8 cellular contexts compared by ENCODE assay signal in genomic region chr17:72560303-72561247, GRCh38.
DNase-seq lines count a peak whose midpoint lies in the region; ATAC-seq and TF ChIP-seq lines count a peak whose summit lies in the region.

No MANE protein-coding gene starts in this region.

- H3K79me2 ChIP-seq in PC-3 (ENCODE audit: low read length) = peaks cover 93% of the 10 kb centered on the region

- H3K4me1 Mint-ChIP-seq in CD4-positive, CD25-positive, alpha-beta regulatory T cell = no peaks in the 10 kb centered on the region
- H3K4me1 Mint-ChIP-seq in activated T-helper 1 cell treated with anti-CD3 and anti-CD28 coated beads, Interleukin-12 subunit alpha, Interleukin-12 subunit beta, Interleukin-2, Interleukin-4 antibody, amounts not matched to agents 30 ng/mL and 10 ng/mL and 1 ng/mL, durations not matched to agents 14 hours and 24 hours and 36 hours (ENCODE audit: low read depth) = no peaks in the 10 kb centered on the region
- peaks cover 4% of the 10 kb centered on the region for H3K4me1 Mint-ChIP-seq in osteocyte (ENCODE audit: unreplicated experiment)

- H3K27ac Mint-ChIP-seq in CD4-positive, CD25-positive, alpha-beta regulatory T cell = no peak overlapping the region
- H3K27ac Mint-ChIP-seq in activated T-helper 1 cell treated with anti-CD3 and anti-CD28 coated beads, Interleukin-12 subunit alpha, Interleukin-12 subunit beta, Interleukin-2, Interleukin-4 antibody, amounts not matched to agents 30 ng/mL and 10 ng/mL and 1 ng/mL, durations not matched to agents 14 hours and 24 hours and 36 hours = no peak overlapping the region
- no peak overlapping the region for H3K27ac Mint-ChIP-seq in osteocyte (ENCODE audit: unreplicated experiment)

- DNase-seq in CD4-positive, CD25-positive, alpha-beta regulatory T cell = peak; percentile 17 to 59 (median 38)
- DNase-seq in KG1 (lab: John Stamatoyannopoulos, UW) (peak; percentile 11), PC-3 (peak; percentile 92), fibroblast of villous mesenchyme (ENCODE audit: low read depth) (peak; percentile 52), osteocyte (ENCODE audit: extremely low spot score, unreplicated experiment) (no peak), GOT3 (lab: John Stamatoyannopoulos, UW) (no peak)
- DNase-seq in activated T-helper 1 cell treated with anti-CD3 and anti-CD28 coated beads, Interleukin-12 subunit alpha, Interleukin-12 subunit beta, Interleukin-2, Interleukin-4 antibody, amounts not matched to agents 30 ng/mL and 10 ng/mL and 1 ng/mL, durations not matched to agents 14 hours and 24 hours and 36 hours (ENCODE audit: low spot score) = peak; percentile 14

- H3K36me3 Mint-ChIP-seq in CD4-positive, CD25-positive, alpha-beta regulatory T cell = no peaks in the 10 kb centered on the region
- no peaks in the 10 kb centered on the region for H3K36me3 Mint-ChIP-seq in activated T-helper 1 cell treated with anti-CD3 and anti-CD28 coated beads, Interleukin-12 subunit alpha, Interleukin-12 subunit beta, Interleukin-2, Interleukin-4 antibody, amounts not matched to agents 30 ng/mL and 10 ng/mL and 1 ng/mL, durations not matched to agents 14 hours and 24 hours and 36 hours (ENCODE audit: low read depth)
- no peaks in the 10 kb centered on the region for H3K36me3 Mint-ChIP-seq in osteocyte (ENCODE audit: unreplicated experiment)

- H3K27me3 Mint-ChIP-seq in CD4-positive, CD25-positive, alpha-beta regulatory T cell = no peaks in the 10 kb centered on the region
- H3K27me3 Mint-ChIP-seq in activated T-helper 1 cell treated with anti-CD3 and anti-CD28 coated beads, Interleukin-12 subunit alpha, Interleukin-12 subunit beta, Interleukin-2, Interleukin-4 antibody, amounts not matched to agents 30 ng/mL and 10 ng/mL and 1 ng/mL, durations not matched to agents 14 hours and 24 hours and 36 hours (ENCODE audit: insufficient read depth) = peaks cover 6% of the 10 kb centered on the region
- H3K27me3 Mint-ChIP-seq in osteocyte (ENCODE audit: unreplicated experiment) = no peaks in the 10 kb centered on the region

- intact Hi-C loops in PC-3 (cut with micrococcal nuclease) = loop anchor here (1.0 to 2.0 kb wide), 6 partner anchors 28 to 629 kb away; no protein-coding TSS in a partner anchor
- intact Hi-C loops in activated T-helper 1 cell treated with anti-CD3 and anti-CD28 coated beads, Interleukin-12 subunit alpha, Interleukin-12 subunit beta, Interleukin-2, Interleukin-4 antibody, amounts not matched to agents 30 ng/mL and 10 ng/mL and 1 ng/mL, durations not matched to agents 14 hours and 24 hours and 36 hours (cut with micrococcal nuclease) = loop anchor here (1.0 to 2.0 kb wide), 3 partner anchors 426 to 810 kb away; partner anchors contain the start of gene COG1

- H3K36me3 ChIP-seq in CD4-positive, CD25-positive, alpha-beta regulatory T cell (ENCODE audit: control insufficient read depth, insufficient read depth, low read length) = no peaks in the 10 kb centered on the region
- H3K36me3 ChIP-seq in PC-3 (ENCODE audit: low read depth, low read length) = no peaks in the 10 kb centered on the region

- CTCF ChIA-PET in PC-3 (lab: Charles Lee) = interaction anchor here (0.5 to 1.5 kb wide), 21 partner anchors 20 to 1947 kb away, joined by 3 to 60 read pairs (median 4); no protein-coding TSS in a partner anchor

- H3K4me2 ChIP-seq in PC-3 (ENCODE audit: low read length) = peak overlapping the region; percentile 28

- H3K9me3 ChIP-seq in CD4-positive, CD25-positive, alpha-beta regulatory T cell (ENCODE audit: control insufficient read depth in 2 of 2, low read length in 2 of 2) = no peaks in the 10 kb centered on the region
- H3K9me3 ChIP-seq in PC-3 (ENCODE audit: low read length) = no peaks in the 10 kb centered on the region

- POLR2A ChIA-PET in PC-3 (lab: Charles Lee; ENCODE audit: unreplicated experiment) = no interaction called here

- H3K9me3 Mint-ChIP-seq in CD4-positive, CD25-positive, alpha-beta regulatory T cell = no peaks in the 10 kb centered on the region
- H3K9me3 Mint-ChIP-seq in activated T-helper 1 cell treated with anti-CD3 and anti-CD28 coated beads, Interleukin-12 subunit alpha, Interleukin-12 subunit beta, Interleukin-2, Interleukin-4 antibody, amounts not matched to agents 30 ng/mL and 10 ng/mL and 1 ng/mL, durations not matched to agents 14 hours and 24 hours and 36 hours = no peaks in the 10 kb centered on the region
- no peaks in the 10 kb centered on the region for H3K9me3 Mint-ChIP-seq in osteocyte (ENCODE audit: unreplicated experiment)

- ATAC-seq in CD4-positive, CD25-positive, alpha-beta regulatory T cell (ENCODE audit: low read depth in 2 of 2) = peak; percentile 54 to 61
- ATAC-seq in GM19463 (IDR thresholded peaks at IDR 0.05; ENCODE audit: unreplicated experiment) = peak; percentile 60
- ATAC-seq in PC-3 = peak; percentile 81

- peaks cover 52% of the 10 kb centered on the region for H4K20me1 ChIP-seq in PC-3 (ENCODE audit: low read length)

- H2AFZ ChIP-seq in PC-3 (ENCODE audit: low read length) = no peak overlapping the region

- no TSS peak for BruUV-seq in PC-3 (replicated peaks; lab: Mats Ljungman, UMichigan)

- H3K9ac ChIP-seq in PC-3 (ENCODE audit: low read length) = peak overlapping the region; percentile 26

- H3K4me3 ChIP-seq in CD4-positive, CD25-positive, alpha-beta regulatory T cell (ENCODE audit: low read depth, low read length) = no peak overlapping the region
- H3K4me3 ChIP-seq in PC-3 (ENCODE audit: low read length) = no peak overlapping the region
- no peak overlapping the region for H3K4me3 ChIP-seq in fibroblast of villous mesenchyme (ENCODE audit: low read depth, low read length)

- TF ChIP-seq CTCF in PC-3 (conservative IDR thresholded peaks at IDR 0.05; ENCODE audit: low read depth, low read length) (peak; percentile 95), fibroblast of villous mesenchyme (IDR thresholded peaks at IDR 0.05; ENCODE audit: insufficient read depth, low read depth, low read length) (peak; percentile 81), osteocyte (IDR thresholded peaks at IDR 0.05) (peak; percentile 89)

- H3F3A ChIP-seq in PC-3 (ENCODE audit: low read length, unreplicated experiment) = no peaks in the 10 kb centered on the region

- H3K9me2 ChIP-seq in PC-3 (replicated peaks; ENCODE audit: low read length) = no peaks in the 10 kb centered on the region

- no peak overlapping the region for H3K4me3 Mint-ChIP-seq in CD4-positive, CD25-positive, alpha-beta regulatory T cell
- no peak overlapping the region for H3K4me3 Mint-ChIP-seq in activated T-helper 1 cell treated with anti-CD3 and anti-CD28 coated beads, Interleukin-12 subunit alpha, Interleukin-12 subunit beta, Interleukin-2, Interleukin-4 antibody, amounts not matched to agents 30 ng/mL and 10 ng/mL and 1 ng/mL, durations not matched to agents 14 hours and 24 hours and 36 hours
- H3K4me3 Mint-ChIP-seq in osteocyte (ENCODE audit: unreplicated experiment) = no peak overlapping the region

- no peaks in the 10 kb centered on the region for H3K4me1 ChIP-seq in CD4-positive, CD25-positive, alpha-beta regulatory T cell (ENCODE audit: control insufficient read depth, insufficient read depth, low read length, poor library complexity, severe bottlenecking)
- peaks cover 15% of the 10 kb centered on the region for H3K4me1 ChIP-seq in PC-3 (ENCODE audit: insufficient read depth, low read length)

- H3K27me3 ChIP-seq in CD4-positive, CD25-positive, alpha-beta regulatory T cell (ENCODE audit: control insufficient read depth, insufficient read depth, low read length) = no peaks in the 10 kb centered on the region
- H3K27me3 ChIP-seq in PC-3 (ENCODE audit: low read length) = no peaks in the 10 kb centered on the region

- no peak overlapping the region for H3K27ac ChIP-seq in CD4-positive, CD25-positive, alpha-beta regulatory T cell (ENCODE audit: insufficient read depth, low read length, poor library complexity, severe bottlenecking)
- H3K27ac ChIP-seq in PC-3 (ENCODE audit: low read length) = peak overlapping the region; percentile 67

Comparison
In these comparisons a context has a peak if more than half of its experiments do, and no peak if none do; other contexts are left out.
1. DNase-seq: peak in CD4-positive, CD25-positive, alpha-beta regulatory T cell (3 of 3), KG1 (single experiment), PC-3 (single experiment), activated T-helper 1 cell treated with anti-CD3 and anti-CD28 coated beads, Interleukin-12 subunit alpha, Interleukin-12 subunit beta, Interleukin-2, Interleukin-4 antibody, amounts not matched to agents 30 ng/mL and 10 ng/mL and 1 ng/mL, durations not matched to agents 14 hours and 24 hours and 36 hours (single experiment) and fibroblast of villous mesenchyme (single experiment); none in osteocyte (single experiment) and GOT3 (single experiment).
2. Peak in every context shown above with its lines, with median percentiles within 50 percentile points of each other: ATAC-seq and CTCF ChIP-seq.